ENCODE assay signal across 34 cellular contexts in the genomic region with DNA sequence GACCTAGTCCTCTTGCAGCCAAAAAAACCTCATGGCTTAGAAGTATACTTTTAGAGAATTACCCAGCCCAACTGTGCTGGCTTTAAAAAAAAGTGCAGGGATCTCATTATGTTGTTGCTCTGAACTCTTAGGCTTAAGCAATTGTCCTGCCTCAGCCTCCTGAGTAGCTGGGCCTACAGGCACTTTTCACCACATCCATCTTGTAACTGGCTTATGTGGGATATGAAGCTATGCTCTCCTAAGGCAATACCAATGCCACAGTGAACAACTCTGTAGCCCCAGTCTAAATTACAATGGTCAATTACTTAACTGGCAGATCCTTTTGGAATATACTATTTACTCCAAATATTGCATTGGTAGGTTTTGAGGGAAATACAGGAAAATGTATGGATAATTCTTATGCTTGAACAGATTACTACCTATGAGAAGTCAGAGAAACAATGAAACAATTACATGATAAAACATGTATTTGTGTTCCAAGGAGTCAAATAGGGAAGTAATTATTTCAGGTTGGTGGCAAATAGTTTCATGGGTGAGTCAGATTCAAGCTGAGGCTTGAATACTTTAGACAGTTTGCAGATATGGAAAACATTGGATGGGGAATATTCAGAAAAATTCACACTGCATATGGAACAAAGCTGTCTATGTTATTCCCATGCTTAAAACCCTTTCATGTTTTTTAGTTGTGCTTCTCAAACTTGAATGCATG. TPM values are rescaled to one million over a fixed set of nuclear protein-coding genes. Genes with fewer than 3 reads are reported as not detected.
"Had no signal": no experiment of that assay in that cellular context is flagged by ENCODE, and none has a peak within 500 bp of the region (broad histone marks: within the 10 kb centered on the region; RNA-seq: fewer than 3 reads in every experiment).

No MANE protein-coding gene starts in this region.

- H3K27me3 ChIP-seq: cardiac muscle cell, dorsolateral prefrontal cortex, esophagus muscularis mucosa, gastrocnemius medialis, hepatocyte, neutrophil, upper lobe of left lung, vagina had no signal

- H3K27ac ChIP-seq: cardiac muscle cell, coronary artery, dorsolateral prefrontal cortex, esophagus muscularis mucosa, gastrocnemius medialis, hepatocyte, neutrophil, prostate gland, upper lobe of left lung, vagina had no signal

- H3K4me2 ChIP-seq: hepatocyte had no signal

- H3K9me3 ChIP-seq: esophagus muscularis mucosa, gastrocnemius medialis, neutrophil, prostate gland, upper lobe of left lung, vagina had no signal

- H3K4me3 ChIP-seq: cardiac muscle cell, coronary artery, dorsolateral prefrontal cortex, esophagus muscularis mucosa, gastrocnemius medialis, hepatocyte, prostate gland, upper lobe of left lung, vagina had no signal

- H3K79me2 ChIP-seq: hepatocyte had no signal

- DNase-seq: activated CD4-positive, alpha-beta memory T cell treated with anti-CD3 and anti-CD28 coated beads for 36 hours; activated CD4-positive, alpha-beta T cell treated with anti-CD3 and anti-CD28 coated beads, Interleukin-2, amount 10 ng/mL, durations not matched to agents 24 days and 14 days; activated CD4-positive, CD25-positive, alpha-beta regulatory T cell treated with anti-CD3 and anti-CD28 coated beads, Interleukin-2, amount 50 U/mL, for 72 hours; activated CD8-positive, alpha-beta memory T cell treated with anti-CD3 and anti-CD28 coated beads, Interleukin-2, amount 50 U/mL, for 48 hours; activated naive CD8-positive, alpha-beta T cell treated with anti-CD3 and anti-CD28 coated beads, Interleukin-2, amount 50 U/mL, for 24 hours; activated T-cell treated with anti-CD3 and anti-CD28 coated beads, Interleukin-2, amount 50 U/mL, for 48 hours; amygdala; dorsolateral prefrontal cortex; effector memory CD4-positive, alpha-beta T cell; gastrocnemius medialis; islet precursor cell; left cardiac atrium; left ventricle myocardium superior; retina; small intestine; stimulated activated CD4-positive, alpha-beta T cell treated with anti-CD3 and anti-CD28 coated beads, Interleukin-4, amount 100 ng/mL, for 24 hours; SW 1271; T1000; upper lobe of left lung had no signal

- H3K4me1 ChIP-seq: esophagus muscularis mucosa, gastrocnemius medialis, prostate gland, upper lobe of left lung, vagina had no signal

- ATAC-seq: activated naive CD8-positive, alpha-beta T cell treated with anti-CD3 and anti-CD28 coated beads, Interleukin-2, amount 50 U/mL, for 24 hours; gastrocnemius medialis; left cardiac atrium; left ventricle myocardium superior; sciatic nerve; stimulated activated effector memory CD8-positive, alpha-beta T cell treated with anti-CD3 and anti-CD28 coated beads, Interleukin-12 subunit alpha, Interleukin-12 subunit beta, amount 100 ng/mL, for 72 hours had no signal

- H3K36me3 ChIP-seq: cardiac muscle cell, esophagus muscularis mucosa, gastrocnemius medialis, neutrophil, prostate gland, upper lobe of left lung, vagina had no signal

- H2AFZ ChIP-seq: hepatocyte had no signal

RNA-seq across cellular contexts. Expression of gene GPR149, which starts 34.6 kb away (rescaled TPM):
- total RNA-seq: activated CD4-positive, alpha-beta memory T cell treated with anti-CD3 and anti-CD28 coated beads for 36 hours; activated CD4-positive, alpha-beta T cell treated with anti-CD3 and anti-CD28 coated beads, Interleukin-2, amount 10 ng/mL, durations not matched to agents 24 days and 14 days; activated CD8-positive, alpha-beta memory T cell treated with anti-CD3 and anti-CD28 coated beads for 36 hours; activated T-helper 2 cell treated with anti-CD3 and anti-CD28 coated beads, Interferon-gamma antibody, Interleukin-2, Interleukin-4, amounts not matched to agents 10 μg/mL and 5 μg/mL and 100 μg/mL, durations not matched to agents 14 hours and 24 hours and 36 hours; cardiac muscle cell; esophagus muscularis mucosa; gastrocnemius medialis; hepatocyte; left cardiac atrium; left ventricle myocardium superior; lung microvascular endothelial cell; mucosa of gallbladder; osteocyte; sciatic nerve; subcutaneous adipose tissue; upper lobe of left lung; vagina had no signal
- polyA plus RNA-seq: cardiac muscle cell, hepatocyte had no signal
